1 cellular context compared by ENCODE assay signal in the genomic region with DNA sequence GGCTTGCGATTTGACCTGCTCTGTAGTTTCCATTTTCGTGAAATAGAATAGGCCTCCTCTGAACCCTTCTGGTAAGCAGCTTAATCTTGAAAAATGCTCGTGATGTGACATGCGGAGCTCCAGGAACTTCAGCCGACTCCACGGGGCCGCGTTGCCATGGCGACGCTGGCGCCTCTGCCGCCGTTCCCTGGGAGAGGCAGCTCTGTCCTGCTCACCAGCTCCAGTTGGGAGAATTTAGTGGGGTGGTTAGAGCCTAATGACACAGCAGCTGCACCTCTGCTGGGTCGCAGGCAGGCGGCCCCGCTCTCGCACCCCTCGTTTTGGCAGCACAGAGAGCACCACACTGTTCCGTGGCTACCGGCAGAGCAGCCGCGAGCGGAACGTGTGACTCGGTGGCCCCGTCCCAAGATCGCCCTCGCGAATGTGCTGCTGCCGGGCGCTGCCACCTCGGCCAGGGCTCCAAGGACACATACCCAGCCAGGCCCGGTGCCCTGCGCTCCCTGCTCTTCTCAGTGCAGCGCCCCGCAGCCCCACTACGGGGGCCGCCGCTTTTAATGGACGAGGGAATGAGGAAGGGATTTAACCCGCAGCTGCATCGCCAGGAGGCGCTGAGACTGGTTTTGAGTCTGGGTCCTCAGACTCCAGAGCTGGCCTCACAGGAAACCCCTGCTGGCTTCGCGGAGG.
TF ChIP-seq lines count a peak whose summit lies in the region.

No MANE protein-coding gene starts in this region.

TF ChIP-seq in IMR-90, 13 proteins besides CTCF, POLR2A, EP300 and RAD21 (continued from another document):
- TF ChIP-seq MAFK (IDR thresholded peaks at IDR 0.05; ENCODE audit: low read depth, low read length) (no peak), CHD1 (IDR thresholded peaks at IDR 0.05; ENCODE audit: low read depth, low read length) (no peak), NFE2L2 (IDR thresholded peaks at IDR 0.05; ENCODE audit: low read depth, low read length) (no peak), MAZ (IDR thresholded peaks at IDR 0.05; ENCODE audit: borderline replicate concordance, low read depth, low read length) (no peak), USF2 (IDR thresholded peaks at IDR 0.05; ENCODE audit: low read depth, low read length) (no peak)
